In genomic region chr9:129178579-129178909, GRCh38 we compare ENCODE assay signal across 8 cellular contexts. TPM values are rescaled to one million over a fixed set of nuclear protein-coding genes. Genes with fewer than 3 reads are reported as not detected.
DNase-seq lines count a peak whose midpoint lies in the region; ATAC-seq and TF ChIP-seq lines count a peak whose summit lies in the region.

No MANE protein-coding gene starts in this region.

- no peak overlapping the region for H2BK5ac ChIP-seq in mesendoderm (ENCODE audit: low read length)

- no peak for TF ChIP-seq CTCF in 22Rv1 (IDR thresholded peaks at IDR 0.05)
- no peak for TF ChIP-seq CTCF in GM12875 (IDR thresholded peaks at IDR 0.05; ENCODE audit: borderline replicate concordance, insufficient read depth, low read depth, low read length)
- no peak for TF ChIP-seq CTCF in astrocyte of the cerebellum (IDR thresholded peaks at IDR 0.05; ENCODE audit: low read depth, low read length, missing control alignments)

- no peaks in the 10 kb centered on the region for H3K36me3 ChIP-seq in mesendoderm (ENCODE audit: control insufficient read depth, insufficient read depth, low read length)

- no peak overlapping the region for H2BK15ac ChIP-seq in mesendoderm (replicated peaks; ENCODE audit: low read depth)

- no peak overlapping the region for H4K8ac ChIP-seq in mesendoderm (ENCODE audit: low read depth, low read length)

- H3K23ac ChIP-seq in mesendoderm (ENCODE audit: low read length), result no peak overlapping the region

- peak overlapping the region; percentile 75 for H3K4me2 ChIP-seq in mesendoderm (ENCODE audit: low read length)

- ATAC-seq in GM19395 (IDR thresholded peaks at IDR 0.05; ENCODE audit: unreplicated experiment), result no peak
- no peak for ATAC-seq in GM18907 (IDR thresholded peaks at IDR 0.05; ENCODE audit: unreplicated experiment)

- H3K79me1 ChIP-seq in mesendoderm (ENCODE audit: low read length), result no peaks in the 10 kb centered on the region

- H3K27ac ChIP-seq in 22Rv1 (peak overlapping the region; percentile 99), mesendoderm (ENCODE audit: low read depth, low read length) (no peak overlapping the region)

- in situ Hi-C loops in astrocyte of the cerebellum (cut with HindIII; ENCODE audit: low sequenced_read_pairs), result no loop called here

- peak overlapping the region; percentile 44 for H3K9ac ChIP-seq in mesendoderm (ENCODE audit: low read length)

- DNase-seq in astrocyte of the cerebellum (ENCODE audit: low read depth) (no peak), mesendoderm (no peak), EL (no peak)
- DNase-seq in stimulated activated CD4-positive, alpha-beta T cell treated with anti-CD3 and anti-CD28 coated beads, Interleukin-4, amount 100 ng/mL, for 24 hours, result no peak

- peak overlapping the region; percentile 25 for H3K56ac ChIP-seq in mesendoderm (ENCODE audit: low read length)

- no peak overlapping the region for H4K5ac ChIP-seq in mesendoderm (ENCODE audit: low read length)

- no peak overlapping the region for H3K18ac ChIP-seq in mesendoderm (ENCODE audit: low read length)

- peak overlapping the region; percentile 26 for H3K4me3 ChIP-seq in GM12875 (ENCODE audit: low read depth, low read length)
- H3K4me3 ChIP-seq in astrocyte of the cerebellum (ENCODE audit: low read depth, low read length), result peak overlapping the region; percentile 94
- no peak overlapping the region for H3K4me3 ChIP-seq in mesendoderm (ENCODE audit: low read length)

- peaks cover 8% of the 10 kb centered on the region for H3K79me2 ChIP-seq in mesendoderm (ENCODE audit: control insufficient read depth, insufficient read depth, low read length)

- H2BK120ac ChIP-seq in mesendoderm (ENCODE audit: low read depth, low read length), result no peak overlapping the region

- H3K27me3 ChIP-seq in mesendoderm (ENCODE audit: insufficient read depth, low read length, poor library complexity), result no peaks in the 10 kb centered on the region

- WGBS in mesendoderm (ENCODE audit: extremely low coverage, insufficient coverage, low lambda C conversion rate), result no CpG with 5 or more reads among the region's 28 CpGs

- no peak overlapping the region for H3K4ac ChIP-seq in mesendoderm (ENCODE audit: low read depth, low read length)

- H2AK5ac ChIP-seq in mesendoderm (ENCODE audit: low read length), result no peak overlapping the region

- H3K4me1 ChIP-seq in mesendoderm (ENCODE audit: control insufficient read depth, low read depth, low read length), result peaks cover 3% of the 10 kb centered on the region

RNA-seq across cellular contexts. Expression of gene IER5L, which starts 0.5 kb away (rescaled TPM):
- polyA plus RNA-seq in mesendoderm (2013, experiment 1 of 2), result 0.93 TPM
- 0.76 TPM for polyA plus RNA-seq in mesendoderm (2013, experiment 2 of 2)
